In the genomic region with DNA sequence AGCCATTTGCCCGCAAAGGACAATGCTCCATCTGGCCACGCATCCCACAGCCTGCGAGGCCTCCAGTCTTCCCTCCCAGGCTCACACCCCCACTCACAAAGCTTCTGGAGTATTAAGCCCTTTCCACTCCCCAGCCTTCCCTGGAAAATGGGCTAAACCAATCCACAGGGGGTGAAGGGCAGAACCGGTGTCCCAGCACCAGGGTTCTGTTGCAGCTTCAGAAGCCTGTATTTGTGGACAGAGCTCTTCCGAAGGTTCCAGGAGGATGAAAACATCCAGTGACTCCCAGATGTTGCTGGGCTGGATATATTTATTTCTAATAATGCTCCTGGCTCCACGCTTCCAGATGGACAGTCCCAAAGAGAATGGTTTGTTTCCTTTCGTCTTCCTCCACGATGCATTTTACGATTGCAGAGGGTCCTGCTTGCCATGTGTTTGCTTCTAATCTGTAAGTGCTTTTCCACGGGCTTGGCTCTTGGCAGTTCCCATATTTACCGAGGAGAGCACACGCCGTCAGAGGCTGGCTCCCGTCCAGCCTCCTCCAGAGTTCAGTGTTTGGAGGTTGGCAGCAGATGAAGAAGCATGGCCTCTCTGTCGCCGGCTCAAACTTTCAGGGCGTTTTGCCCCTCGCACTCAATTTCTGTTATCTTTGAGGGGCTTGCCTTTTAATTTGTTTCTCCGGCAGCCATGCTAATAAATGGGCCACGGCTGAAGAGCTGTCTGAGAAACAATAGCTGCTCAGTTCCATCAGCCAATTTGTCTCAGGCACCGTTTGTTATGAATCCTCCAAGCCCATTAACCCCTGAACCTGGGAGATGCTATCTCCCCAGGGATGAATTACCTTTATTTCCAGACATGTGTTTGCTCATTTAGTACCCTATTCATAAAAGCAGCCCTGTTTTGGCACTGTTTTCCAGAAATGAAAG, we compare ENCODE assay signal across 8 cellular contexts.
A peak's percentile ranks its signal among the peaks of the same experiment; 100 is the strongest.
DNase-seq lines count a peak whose midpoint lies in the region; ATAC-seq lines count a peak whose summit lies in the region.

No MANE protein-coding gene starts in this region.

- H3K36me3 Mint-ChIP-seq in immature natural killer cell = peaks cover 0 to 4% (median 0%) of the 10 kb centered on the region in 3 donors

- H3K27me3 ChIP-seq in subcutaneous abdominal adipose tissue (ENCODE audit: control insufficient read depth in 5 of 5, insufficient read depth in 4 of 5, low read length in 5 of 5) = no peaks in the 10 kb centered on the region
- H3K27me3 ChIP-seq in Karpas-422 (ENCODE audit: low read length) = no peaks in the 10 kb centered on the region

- no peaks in the 10 kb centered on the region for H3K9me3 Mint-ChIP-seq in immature natural killer cell

- no peaks in the 10 kb centered on the region for H3K79me2 ChIP-seq in Karpas-422 (ENCODE audit: low read length)

- H3K9ac ChIP-seq in subcutaneous abdominal adipose tissue (ENCODE audit: low read length in 5 of 5) (peak overlapping the region in 1 of 5 donors; percentile 25), Karpas-422 (ENCODE audit: low read length) (no peak overlapping the region)

- H3K27ac Mint-ChIP-seq in immature natural killer cell = peak overlapping the region in 1 of 6 donors; percentile 13

- H3K4me3 ChIP-seq in subcutaneous abdominal adipose tissue (ENCODE audit: low read depth in 1 of 5, low read length in 5 of 5) = peak overlapping the region; percentile 29 to 59 (median 43)
- H3K4me3 ChIP-seq in Karpas-422 (ENCODE audit: low read length) = no peak overlapping the region

- H3K4me1 ChIP-seq in subcutaneous abdominal adipose tissue (ENCODE audit: control insufficient read depth in 5 of 5, insufficient read depth in 5 of 5, low read length in 5 of 5) = peaks cover 0 to 29% (median 16%) of the 10 kb centered on the region in 5 donors
- H3K4me1 ChIP-seq in Karpas-422 (ENCODE audit: low read length) = peaks cover 7% of the 10 kb centered on the region

- DNase-seq in M059J (ENCODE audit: low read depth) (peak; percentile 18), amniotic epithelial cell (ENCODE audit: low read depth) (peak; percentile 67), inferior parietal cortex (ENCODE audit: extremely low spot score) (peak; percentile 84), NAMALWA (ENCODE audit: low spot score) (no peak), Karpas-422 (no peak), immature natural killer cell (no peak)

- H4K20me1 ChIP-seq in Karpas-422 (ENCODE audit: insufficient read depth, low read depth, low read length) = no peaks in the 10 kb centered on the region

- H3K27ac ChIP-seq in subcutaneous abdominal adipose tissue (ENCODE audit: low read depth, low read length) = no peak overlapping the region
- H3K27ac ChIP-seq in Karpas-422 (ENCODE audit: low read length) = no peak overlapping the region

- ATAC-seq in HG02884 (IDR thresholded peaks at IDR 0.05; ENCODE audit: unreplicated experiment) = no peak

- H3K27me3 Mint-ChIP-seq in immature natural killer cell (ENCODE audit: low read depth in 3 of 3) = peaks cover 0 to 5% (median 0%) of the 10 kb centered on the region in 3 donors

- H3K4me1 Mint-ChIP-seq in immature natural killer cell = no peaks in the 10 kb centered on the region

- H3K4me2 ChIP-seq in Karpas-422 (ENCODE audit: low read depth, low read length, poor library complexity, severe bottlenecking) = no peak overlapping the region

- H3K36me3 ChIP-seq in subcutaneous abdominal adipose tissue (ENCODE audit: control insufficient read depth in 5 of 5, insufficient read depth in 5 of 5, low read length in 5 of 5) (no peaks in the 10 kb centered on the region), Karpas-422 (ENCODE audit: insufficient read depth, low read length) (no peaks in the 10 kb centered on the region)

- H3K4me3 Mint-ChIP-seq in immature natural killer cell = no peak overlapping the region

- H3K9me3 ChIP-seq in subcutaneous abdominal adipose tissue (ENCODE audit: control insufficient read depth in 5 of 5, low read length in 5 of 5) (peaks cover 0 to 5% (median 0%) of the 10 kb centered on the region in 5 donors), Karpas-422 (ENCODE audit: low read length) (no peaks in the 10 kb centered on the region)

- H2AFZ ChIP-seq in Karpas-422 (ENCODE audit: low read length) = no peak overlapping the region

- H3K9me2 ChIP-seq in Karpas-422 (replicated peaks; ENCODE audit: insufficient read depth, low read length) = no peaks in the 10 kb centered on the region

Comparison
In these comparisons a context has a peak if more than half of its experiments do, and no peak if none do; other contexts are left out.
1. DNase-seq: peak in M059J (single experiment), amniotic epithelial cell (single experiment) and inferior parietal cortex (single experiment); none in NAMALWA (single experiment), Karpas-422 (single experiment) and immature natural killer cell (0 of 3).